Comparison of ENCODE assay signal across 8 cellular contexts in the genomic region with DNA sequence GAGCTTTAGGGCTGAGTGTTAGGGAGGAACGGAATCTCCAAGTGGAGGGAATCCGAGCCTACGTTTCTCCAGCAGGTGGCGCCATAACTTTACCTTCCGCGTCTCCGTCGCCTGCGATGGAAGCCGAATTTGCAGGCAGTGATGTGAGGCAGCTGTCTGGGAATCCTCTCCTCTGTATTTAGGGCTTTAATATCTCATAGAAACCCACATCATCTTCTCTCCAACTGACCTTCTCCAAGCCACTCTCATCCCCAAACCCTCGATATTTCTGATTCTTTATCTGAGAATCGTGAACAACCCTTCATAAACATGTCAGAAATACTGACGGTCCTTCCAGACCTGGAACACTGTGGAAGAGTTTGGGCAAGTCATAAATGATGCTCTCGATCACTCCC. TPM values are rescaled to one million over a fixed set of nuclear protein-coding genes. Genes with fewer than 3 reads are reported as not detected.
DNase-seq lines count a peak whose midpoint lies in the region; ATAC-seq and TF ChIP-seq lines count a peak whose summit lies in the region.

No MANE protein-coding gene starts in this region.

- H3K36me3 ChIP-seq in SU-DHL-6 (ENCODE audit: low read length) (no peaks in the 10 kb centered on the region), cardiac muscle cell (no peaks in the 10 kb centered on the region)

- ATAC-seq in activated naive CD8-positive, alpha-beta T cell treated with anti-CD3 and anti-CD28 coated beads, Interleukin-2, amount 10 ng/mL, durations not matched to agents 7 days and 5 days (ENCODE audit: low read depth) = peak; percentile 58
- ATAC-seq in GM21381 (IDR thresholded peaks at IDR 0.05; ENCODE audit: unreplicated experiment) (no peak), GM19023 (IDR thresholded peaks at IDR 0.05; ENCODE audit: unreplicated experiment) (no peak)

- H3K27ac Mint-ChIP-seq in activated naive CD8-positive, alpha-beta T cell treated with anti-CD3 and anti-CD28 coated beads, Interleukin-2, amount 10 ng/mL, durations not matched to agents 7 days and 5 days = no peak overlapping the region

- DNase-seq in GM10248 (ENCODE audit: extremely low spot score) = peak; percentile 75
- DNase-seq in NCI-H128 (lab: John Stamatoyannopoulos, UW; ENCODE audit: unreplicated experiment) = peak; percentile 72
- DNase-seq in activated naive CD8-positive, alpha-beta T cell treated with anti-CD3 and anti-CD28 coated beads, Interleukin-2, amount 10 ng/mL, durations not matched to agents 7 days and 5 days = peak; percentile 67
- DNase-seq in cardiac muscle cell (ENCODE audit: low read depth in 1 of 2, low spot score in 1 of 2) = peak; percentile 86 to 87
- DNase-seq in pulmonary artery endothelial cell (ENCODE audit: low read depth, low spot score) = peak; percentile 19

- no peaks in the 10 kb centered on the region for H3K9me2 ChIP-seq in SU-DHL-6 (replicated peaks; ENCODE audit: insufficient read depth, low read length)

- H3K27me3 ChIP-seq in SU-DHL-6 (ENCODE audit: low read length) (no peaks in the 10 kb centered on the region), cardiac muscle cell (no peaks in the 10 kb centered on the region)

- H3K9ac ChIP-seq in SU-DHL-6 (ENCODE audit: low read length) = no peak overlapping the region

- H3K9me3 Mint-ChIP-seq in activated naive CD8-positive, alpha-beta T cell treated with anti-CD3 and anti-CD28 coated beads, Interleukin-2, amount 10 ng/mL, durations not matched to agents 7 days and 5 days = no peaks in the 10 kb centered on the region

- H3K4me3 Mint-ChIP-seq in activated naive CD8-positive, alpha-beta T cell treated with anti-CD3 and anti-CD28 coated beads, Interleukin-2, amount 10 ng/mL, durations not matched to agents 7 days and 5 days = no peak overlapping the region

- H3K4me1 Mint-ChIP-seq in activated naive CD8-positive, alpha-beta T cell treated with anti-CD3 and anti-CD28 coated beads, Interleukin-2, amount 10 ng/mL, durations not matched to agents 7 days and 5 days = peaks cover 2% of the 10 kb centered on the region

- no peak overlapping the region for H3K4me3 ChIP-seq in SU-DHL-6 (ENCODE audit: insufficient read depth, low read length, poor library complexity, severe bottlenecking)
- H3K4me3 ChIP-seq in cardiac muscle cell = no peak overlapping the region

- CTCF ChIA-PET in GM10248 (lab: Yijun Ruan, JAX) = interaction anchor here (0.6 to 10.7 kb wide), 47 partner anchors 9 to 954 kb away, joined by 3 to 187 read pairs (median 4); a partner anchor contains a TSS

- H3K27ac ChIP-seq in SU-DHL-6 (ENCODE audit: low read depth, low read length) (no peak overlapping the region), cardiac muscle cell (no peak overlapping the region)

- no peak overlapping the region for H2AFZ ChIP-seq in SU-DHL-6 (ENCODE audit: low read depth, low read length, severe bottlenecking)

- peaks cover 14% of the 10 kb centered on the region for H3K27me3 Mint-ChIP-seq in activated naive CD8-positive, alpha-beta T cell treated with anti-CD3 and anti-CD28 coated beads, Interleukin-2, amount 10 ng/mL, durations not matched to agents 7 days and 5 days

- POLR2A ChIA-PET in GM10248 (lab: Yijun Ruan, JAX) = no interaction called here
- POLR2A ChIA-PET in activated naive CD8-positive, alpha-beta T cell treated with anti-CD3 and anti-CD28 coated beads, Interleukin-2, amount 10 ng/mL, durations not matched to agents 7 days and 5 days (lab: Charles Lee) = no interaction called here

- H3F3A ChIP-seq in SU-DHL-6 (ENCODE audit: insufficient read depth) = no peaks in the 10 kb centered on the region

- H4K20me1 ChIP-seq in SU-DHL-6 (ENCODE audit: low read depth, low read length) = no peaks in the 10 kb centered on the region

- TF ChIP-seq CTCF in GM10248 (IDR thresholded peaks at IDR 0.05; ENCODE audit: control extremely low read depth, extremely low read depth, low read depth, missing control alignments) (peak; percentile 81), SU-DHL-6 (IDR thresholded peaks at IDR 0.05; ENCODE audit: insufficient read depth, low read length, poor library complexity, severe bottlenecking) (peak; percentile 65), cardiac muscle cell (IDR thresholded peaks at IDR 0.05; ENCODE audit: low read depth, low read length) (peak; percentile 84)

- no peaks in the 10 kb centered on the region for H3K9me3 ChIP-seq in SU-DHL-6 (ENCODE audit: insufficient read depth, low read length)
- no peaks in the 10 kb centered on the region for H3K9me3 ChIP-seq in cardiac muscle cell (ENCODE audit: low read depth)

- H3K79me2 ChIP-seq in SU-DHL-6 (ENCODE audit: insufficient read depth, low read length) = no peaks in the 10 kb centered on the region

- H3K4me2 ChIP-seq in SU-DHL-6 (ENCODE audit: low read depth, low read length, poor library complexity, severe bottlenecking) = no peak overlapping the region

- no peaks in the 10 kb centered on the region for H3K4me1 ChIP-seq in cardiac muscle cell (ENCODE audit: low read depth)

- no peaks in the 10 kb centered on the region for H3K36me3 Mint-ChIP-seq in activated naive CD8-positive, alpha-beta T cell treated with anti-CD3 and anti-CD28 coated beads, Interleukin-2, amount 10 ng/mL, durations not matched to agents 7 days and 5 days

RNA-seq across cellular contexts. Expression of a gene that starts 27.5 kb away (rescaled TPM):
- not detected for total RNA-seq in activated naive CD8-positive, alpha-beta T cell treated with anti-CD3 and anti-CD28 coated beads, Interleukin-2, amount 10 ng/mL, durations not matched to agents 7 days and 5 days
- total RNA-seq in cardiac muscle cell = 0.63 and 0.89 TPM in 2 replicates
- polyA plus RNA-seq in cardiac muscle cell = 0.78 and 1.0 TPM in 2 replicates
- 0.14 and 0.20 TPM in 2 replicates for total RNA-seq in pulmonary artery endothelial cell

RNA-seq across cellular contexts. Expression of a gene that starts 40.2 kb away (rescaled TPM):
- not detected for total RNA-seq in activated naive CD8-positive, alpha-beta T cell treated with anti-CD3 and anti-CD28 coated beads, Interleukin-2, amount 10 ng/mL, durations not matched to agents 7 days and 5 days
- total RNA-seq in cardiac muscle cell = not detected in 2 replicates
- polyA plus RNA-seq in cardiac muscle cell = not detected in 2 replicates
- total RNA-seq in pulmonary artery endothelial cell = not detected in 2 replicates

Comparison
In these comparisons a context has a peak if more than half of its experiments do, and no peak if none do; other contexts are left out.
1. DNase-seq: peak in every context shown above with its lines; median percentile 86 in cardiac muscle cell; 75 in GM10248; 72 in NCI-H128; 67 in activated naive CD8-positive, alpha-beta T cell treated with anti-CD3 and anti-CD28 coated beads, Interleukin-2, amount 10 ng/mL, durations not matched to agents 7 days and 5 days; 19 in pulmonary artery endothelial cell.